Comparison of ENCODE assay signal across 1 cellular context in the genomic region with DNA sequence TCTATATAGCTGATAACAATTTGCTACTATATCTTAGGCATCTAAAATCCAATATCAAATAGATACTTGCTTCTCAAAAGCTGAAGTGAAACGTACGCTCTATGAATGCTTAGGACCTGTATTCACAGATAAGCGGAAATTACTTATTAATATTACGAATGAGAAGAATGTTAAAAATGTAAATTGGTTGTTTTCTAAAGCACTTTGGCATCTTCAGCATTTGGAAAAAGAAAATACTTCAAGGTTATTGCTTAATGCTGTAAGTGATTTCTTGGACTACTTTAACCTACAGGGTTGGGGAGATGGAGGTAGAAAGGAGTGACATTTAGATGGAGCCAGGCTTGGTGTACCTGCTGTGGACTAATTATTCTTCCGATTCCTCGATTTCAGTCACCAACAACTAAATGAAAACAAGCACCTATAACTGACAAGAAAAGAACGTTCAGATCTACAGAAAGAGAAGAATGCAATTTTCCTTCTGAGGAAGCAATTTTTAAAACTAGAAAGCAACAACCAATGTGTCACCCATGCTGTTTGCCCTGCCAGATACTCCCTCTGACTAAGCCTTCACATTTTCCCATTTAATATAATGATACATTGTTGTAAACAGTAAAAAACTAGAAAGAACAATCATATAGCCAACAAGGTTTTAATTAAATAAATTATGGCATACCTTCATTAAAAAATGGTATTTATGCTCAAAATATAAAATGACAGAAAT.
TF ChIP-seq lines count a peak whose summit lies in the region.

No MANE protein-coding gene starts in this region.

TF ChIP-seq in IMR-90, 13 proteins besides CTCF, POLR2A, EP300 and RAD21 (continued from another document):
- TF ChIP-seq SMC3 (IDR thresholded peaks at IDR 0.05; ENCODE audit: low read depth, low read length), result no peak
- TF ChIP-seq FOS (IDR thresholded peaks at IDR 0.05; ENCODE audit: low read depth, low read length), result no peak
- no peak for TF ChIP-seq RFX5 (IDR thresholded peaks at IDR 0.05; ENCODE audit: low read depth, low read length)
- TF ChIP-seq, protein P1, sequence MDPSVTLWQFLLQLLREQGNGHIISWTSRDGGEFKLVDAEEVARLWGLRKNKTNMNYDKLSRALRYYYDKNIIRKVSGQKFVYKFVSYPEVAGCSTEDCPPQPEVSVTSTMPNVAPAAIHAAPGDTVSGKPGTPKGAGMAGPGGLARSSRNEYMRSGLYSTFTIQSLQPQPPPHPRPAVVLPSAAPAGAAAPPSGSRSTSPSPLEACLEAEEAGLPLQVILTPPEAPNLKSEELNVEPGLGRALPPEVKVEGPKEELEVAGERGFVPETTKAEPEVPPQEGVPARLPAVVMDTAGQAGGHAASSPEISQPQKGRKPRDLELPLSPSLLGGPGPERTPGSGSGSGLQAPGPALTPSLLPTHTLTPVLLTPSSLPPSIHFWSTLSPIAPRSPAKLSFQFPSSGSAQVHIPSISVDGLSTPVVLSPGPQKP (IDR thresholded peaks at IDR 0.05; ENCODE audit: borderline replicate concordance, low read depth, low read length), result no peak
- no peak for TF ChIP-seq NFE2L2 (IDR thresholded peaks at IDR 0.05; ENCODE audit: low read depth, low read length)
- no peak for TF ChIP-seq CEBPB (IDR thresholded peaks at IDR 0.05; ENCODE audit: low read depth, low read length)
- TF ChIP-seq, protein P2, sequence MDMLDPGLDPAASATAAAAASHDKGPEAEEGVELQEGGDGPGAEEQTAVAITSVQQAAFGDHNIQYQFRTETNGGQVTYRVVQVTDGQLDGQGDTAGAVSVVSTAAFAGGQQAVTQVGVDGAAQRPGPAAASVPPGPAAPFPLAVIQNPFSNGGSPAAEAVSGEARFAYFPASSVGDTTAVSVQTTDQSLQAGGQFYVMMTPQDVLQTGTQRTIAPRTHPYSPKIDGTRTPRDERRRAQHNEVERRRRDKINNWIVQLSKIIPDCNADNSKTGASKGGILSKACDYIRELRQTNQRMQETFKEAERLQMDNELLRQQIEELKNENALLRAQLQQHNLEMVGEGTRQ (IDR thresholded peaks at IDR 0.05; ENCODE audit: low read depth, low read length), result no peak
- TF ChIP-seq BHLHE40 (IDR thresholded peaks at IDR 0.05; ENCODE audit: low read depth, low read length), result no peak
